ENCODE assay signal across 1 cellular context in the genomic region with DNA sequence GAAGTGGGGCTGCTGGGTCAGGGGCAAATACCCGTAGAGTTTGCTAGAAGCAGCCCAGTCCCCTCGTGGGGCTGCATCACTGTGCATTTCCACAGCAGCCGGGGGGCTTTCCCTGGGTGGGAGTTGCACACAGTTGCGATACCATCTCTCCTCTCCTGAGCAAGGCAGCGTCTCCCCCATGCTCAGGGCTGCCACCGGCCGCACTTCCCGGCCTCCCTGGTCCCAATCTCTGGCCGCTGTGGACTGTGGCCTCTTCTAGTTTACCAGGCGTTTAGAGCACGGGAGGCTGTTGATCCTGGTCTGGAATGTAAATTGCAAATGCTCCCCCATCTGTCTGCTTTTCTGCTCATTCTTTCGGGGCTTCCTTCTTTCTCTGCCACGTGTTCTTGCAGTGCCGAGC.
TF ChIP-seq lines count a peak whose summit lies in the region.

No MANE protein-coding gene starts in this region.

TF ChIP-seq in GM23338, 12 proteins besides CTCF, POLR2A, EP300 and RAD21:
- TF ChIP-seq, protein P1, sequence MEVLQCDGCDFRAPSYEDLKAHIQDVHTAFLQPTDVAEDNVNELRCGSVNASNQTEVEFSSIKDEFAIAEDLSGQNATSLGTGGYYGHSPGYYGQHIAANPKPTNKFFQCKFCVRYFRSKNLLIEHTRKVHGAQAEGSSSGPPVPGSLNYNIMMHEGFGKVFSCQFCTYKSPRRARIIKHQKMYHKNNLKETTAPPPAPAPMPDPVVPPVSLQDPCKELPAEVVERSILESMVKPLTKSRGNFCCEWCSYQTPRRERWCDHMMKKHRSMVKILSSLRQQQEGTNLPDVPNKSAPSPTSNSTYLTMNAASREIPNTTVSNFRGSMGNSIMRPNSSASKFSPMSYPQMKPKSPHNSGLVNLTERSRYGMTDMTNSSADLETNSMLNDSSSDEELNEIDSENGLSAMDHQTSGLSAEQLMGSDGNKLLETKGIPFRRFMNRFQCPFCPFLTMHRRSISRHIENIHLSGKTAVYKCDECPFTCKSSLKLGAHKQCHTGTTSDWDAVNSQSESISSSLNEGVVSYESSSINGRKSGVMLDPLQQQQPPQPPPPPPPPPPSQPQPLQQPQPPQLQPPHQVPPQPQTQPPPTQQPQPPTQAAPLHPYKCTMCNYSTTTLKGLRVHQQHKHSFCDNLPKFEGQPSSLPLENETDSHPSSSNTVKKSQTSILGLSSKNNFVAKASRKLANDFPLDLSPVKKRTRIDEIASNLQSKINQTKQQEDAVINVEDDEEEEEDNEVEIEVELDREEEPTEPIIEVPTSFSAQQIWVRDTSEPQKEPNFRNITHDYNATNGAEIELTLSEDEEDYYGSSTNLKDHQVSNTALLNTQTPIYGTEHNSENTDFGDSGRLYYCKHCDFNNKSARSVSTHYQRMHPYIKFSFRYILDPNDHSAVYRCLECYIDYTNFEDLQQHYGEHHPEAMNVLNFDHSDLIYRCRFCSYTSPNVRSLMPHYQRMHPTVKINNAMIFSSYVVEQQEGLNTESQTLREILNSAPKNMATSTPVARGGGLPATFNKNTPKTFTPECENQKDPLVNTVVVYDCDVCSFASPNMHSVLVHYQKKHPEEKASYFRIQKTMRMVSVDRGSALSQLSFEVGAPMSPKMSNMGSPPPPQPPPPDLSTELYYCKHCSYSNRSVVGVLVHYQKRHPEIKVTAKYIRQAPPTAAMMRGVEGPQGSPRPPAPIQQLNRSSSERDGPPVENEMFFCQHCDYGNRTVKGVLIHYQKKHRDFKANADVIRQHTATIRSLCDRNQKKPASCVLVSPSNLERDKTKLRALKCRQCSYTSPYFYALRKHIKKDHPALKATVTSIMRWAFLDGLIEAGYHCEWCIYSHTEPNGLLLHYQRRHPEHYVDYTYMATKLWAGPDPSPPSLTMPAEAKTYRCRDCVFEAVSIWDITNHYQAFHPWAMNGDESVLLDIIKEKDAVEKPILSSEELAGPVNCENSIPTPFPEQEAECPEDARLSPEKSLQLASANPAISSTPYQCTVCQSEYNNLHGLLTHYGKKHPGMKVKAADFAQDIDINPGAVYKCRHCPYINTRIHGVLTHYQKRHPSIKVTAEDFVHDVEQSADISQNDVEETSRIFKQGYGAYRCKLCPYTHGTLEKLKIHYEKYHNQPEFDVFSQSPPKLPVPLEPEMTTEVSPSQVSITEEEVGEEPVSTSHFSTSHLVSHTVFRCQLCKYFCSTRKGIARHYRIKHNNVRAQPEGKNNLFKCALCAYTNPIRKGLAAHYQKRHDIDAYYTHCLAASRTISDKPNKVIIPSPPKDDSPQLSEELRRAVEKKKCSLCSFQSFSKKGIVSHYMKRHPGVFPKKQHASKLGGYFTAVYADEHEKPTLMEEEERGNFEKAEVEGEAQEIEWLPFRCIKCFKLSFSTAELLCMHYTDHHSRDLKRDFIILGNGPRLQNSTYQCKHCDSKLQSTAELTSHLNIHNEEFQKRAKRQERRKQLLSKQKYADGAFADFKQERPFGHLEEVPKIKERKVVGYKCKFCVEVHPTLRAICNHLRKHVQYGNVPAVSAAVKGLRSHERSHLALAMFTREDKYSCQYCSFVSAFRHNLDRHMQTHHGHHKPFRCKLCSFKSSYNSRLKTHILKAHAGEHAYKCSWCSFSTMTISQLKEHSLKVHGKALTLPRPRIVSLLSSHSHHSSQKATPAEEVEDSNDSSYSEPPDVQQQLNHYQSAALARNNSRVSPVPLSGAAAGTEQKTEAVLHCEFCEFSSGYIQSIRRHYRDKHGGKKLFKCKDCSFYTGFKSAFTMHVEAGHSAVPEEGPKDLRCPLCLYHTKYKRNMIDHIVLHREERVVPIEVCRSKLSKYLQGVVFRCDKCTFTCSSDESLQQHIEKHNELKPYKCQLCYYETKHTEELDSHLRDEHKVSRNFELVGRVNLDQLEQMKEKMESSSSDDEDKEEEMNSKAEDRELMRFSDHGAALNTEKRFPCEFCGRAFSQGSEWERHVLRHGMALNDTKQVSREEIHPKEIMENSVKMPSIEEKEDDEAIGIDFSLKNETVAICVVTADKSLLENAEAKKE (CRISPR knock-in tag; IDR thresholded peaks at IDR 0.05) = no peak
- TF ChIP-seq JUNB (IDR thresholded peaks at IDR 0.05; ENCODE audit: unreplicated experiment) (no peak), CREB1 (CRISPR knock-in tag; IDR thresholded peaks at IDR 0.05; ENCODE audit: low read depth) (no peak)
